Comparison of ENCODE assay signal across 8 cellular contexts in the genomic region with DNA sequence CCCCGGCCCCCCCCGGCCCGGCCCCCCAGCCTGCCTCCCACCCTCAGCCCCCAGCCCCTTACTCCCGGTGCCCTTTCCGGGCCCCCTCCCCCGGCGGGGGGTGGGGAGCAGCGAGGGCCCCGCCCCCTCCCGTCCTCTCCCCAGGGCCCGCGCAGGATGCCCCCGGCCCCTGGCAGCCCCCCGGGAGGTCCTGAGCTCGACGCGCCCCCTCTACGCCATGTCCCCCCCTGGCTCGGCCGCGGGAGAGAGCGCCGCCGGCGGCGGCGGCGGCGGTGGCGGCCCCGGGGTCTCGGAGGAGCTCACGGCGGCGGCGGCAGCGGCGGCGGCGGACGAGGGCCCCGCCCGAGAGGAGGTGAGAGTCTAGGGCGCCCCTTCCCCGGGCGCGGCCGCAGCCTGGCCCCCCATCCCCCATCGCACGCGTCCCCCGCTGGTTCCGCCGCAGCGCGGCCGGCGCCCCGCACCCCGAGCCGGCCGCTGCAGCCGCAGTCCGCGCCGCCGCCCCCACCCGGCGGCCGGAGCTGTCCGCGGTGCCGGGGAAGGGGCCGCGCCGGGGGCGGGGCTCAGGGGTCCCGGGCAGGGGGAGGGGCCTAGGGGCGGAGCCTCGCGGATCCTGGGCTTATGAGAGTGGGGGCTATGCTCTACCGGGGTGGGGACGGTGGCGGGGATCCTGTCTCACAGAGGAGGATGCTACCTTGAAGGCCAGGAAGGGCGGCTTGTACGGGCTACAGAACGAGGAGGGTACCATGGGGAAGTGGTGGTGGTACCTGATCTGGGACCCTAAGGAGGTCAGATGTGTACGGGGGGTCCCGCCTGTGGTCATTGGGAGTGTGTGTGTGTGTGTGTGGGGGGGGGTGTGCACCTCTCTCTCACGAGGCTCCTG. TPM values are rescaled to one million over a fixed set of nuclear protein-coding genes. Genes with fewer than 3 reads are reported as not detected.
DNase-seq lines count a peak whose midpoint lies in the region; ATAC-seq and TF ChIP-seq lines count a peak whose summit lies in the region.

No MANE protein-coding gene starts in this region.

- H3K4me3 ChIP-seq in BE2C (ENCODE audit: low read depth, low read length), result peak overlapping the region; percentile 48
- peak overlapping the region; percentile 42 for H3K4me3 ChIP-seq in HUES6 (ENCODE audit: low read depth, low read length)
- H3K4me3 ChIP-seq in mesendoderm (ENCODE audit: low read length), result no peak overlapping the region

- WGBS in mesendoderm (ENCODE audit: extremely low coverage, insufficient coverage, low lambda C conversion rate), result no CpG with 5 or more reads among the region's 90 CpGs

- no peak overlapping the region for H4K5ac ChIP-seq in mesendoderm (ENCODE audit: low read length)

- H2AK5ac ChIP-seq in mesendoderm (ENCODE audit: low read length), result no peak overlapping the region

- TF ChIP-seq CTCF in BE2C (IDR thresholded peaks at IDR 0.05; ENCODE audit: low read depth, low read length), result no peak

- no peak overlapping the region for H3K23ac ChIP-seq in mesendoderm (ENCODE audit: low read length)

- H3K4me3 Mint-ChIP-seq in activated naive CD8-positive, alpha-beta T cell, result peak overlapping the region; percentile 70

- no peaks in the 10 kb centered on the region for H3K79me1 ChIP-seq in mesendoderm (ENCODE audit: low read length)

- peaks cover 22% of the 10 kb centered on the region for H3K27me3 Mint-ChIP-seq in activated naive CD8-positive, alpha-beta T cell

- H3K27ac Mint-ChIP-seq in activated naive CD8-positive, alpha-beta T cell, result no peak overlapping the region

- H3K4ac ChIP-seq in mesendoderm (ENCODE audit: low read depth, low read length), result no peak overlapping the region

- H2BK120ac ChIP-seq in mesendoderm (ENCODE audit: low read depth, low read length), result no peak overlapping the region

- H2BK15ac ChIP-seq in mesendoderm (replicated peaks; ENCODE audit: low read depth), result no peak overlapping the region

- H3K79me2 ChIP-seq in mesendoderm (ENCODE audit: control insufficient read depth, insufficient read depth, low read length), result no peaks in the 10 kb centered on the region

- peak overlapping the region; percentile 15 for H3K56ac ChIP-seq in mesendoderm (ENCODE audit: low read length)

- DNase-seq in BE2C (peak; percentile 64), mesendoderm (peak; percentile 55), middle frontal gyrus (ENCODE audit: extremely low spot score, low spot score) (no peak)

- H3K27me3 ChIP-seq in BE2C, result no peaks in the 10 kb centered on the region
- peaks cover 69% of the 10 kb centered on the region for H3K27me3 ChIP-seq in HUES6 (ENCODE audit: control insufficient read depth, insufficient read depth, low read length)
- H3K27me3 ChIP-seq in mesendoderm (ENCODE audit: insufficient read depth, low read length, poor library complexity), result no peaks in the 10 kb centered on the region

- H3K9me3 ChIP-seq in BE2C (no peaks in the 10 kb centered on the region), HUES6 (ENCODE audit: control insufficient read depth, insufficient read depth, low read depth, low read length) (no peaks in the 10 kb centered on the region)

- H3K4me1 ChIP-seq in BE2C (peaks cover 4% of the 10 kb centered on the region; the same call in 1 of the 2 replicates), HUES6 (ENCODE audit: control insufficient read depth, insufficient read depth, low read length) (peaks cover 21% of the 10 kb centered on the region), mesendoderm (ENCODE audit: control insufficient read depth, low read depth, low read length) (no peaks in the 10 kb centered on the region)

- H3K36me3 ChIP-seq in BE2C (no peaks in the 10 kb centered on the region), HUES6 (ENCODE audit: control insufficient read depth, insufficient read depth, low read length) (no peaks in the 10 kb centered on the region), mesendoderm (ENCODE audit: control insufficient read depth, insufficient read depth, low read length) (no peaks in the 10 kb centered on the region)

- H3K18ac ChIP-seq in mesendoderm (ENCODE audit: low read length), result no peak overlapping the region

- no peak for ATAC-seq in HG02852 (IDR thresholded peaks at IDR 0.05; ENCODE audit: unreplicated experiment)
- no peak for ATAC-seq in HG02642 (IDR thresholded peaks at IDR 0.05; ENCODE audit: poor library complexity, unreplicated experiment)
- ATAC-seq in HG03457 (IDR thresholded peaks at IDR 0.05; ENCODE audit: unreplicated experiment), result no peak

- H3K36me3 Mint-ChIP-seq in activated naive CD8-positive, alpha-beta T cell, result no peaks in the 10 kb centered on the region

- H3K27ac ChIP-seq in HUES6 (ENCODE audit: low read depth, low read length) (no peak overlapping the region), mesendoderm (ENCODE audit: low read depth, low read length) (no peak overlapping the region)

- no peaks in the 10 kb centered on the region for H3K9me3 Mint-ChIP-seq in activated naive CD8-positive, alpha-beta T cell (ENCODE audit: low read depth)

- H3K4me2 ChIP-seq in mesendoderm (ENCODE audit: low read length), result peak overlapping the region; percentile 35

- H3K4me1 Mint-ChIP-seq in activated naive CD8-positive, alpha-beta T cell (ENCODE audit: low read depth), result peaks cover 30% of the 10 kb centered on the region

- H4K8ac ChIP-seq in mesendoderm (ENCODE audit: low read depth, low read length), result no peak overlapping the region

- no peak overlapping the region for H2BK5ac ChIP-seq in mesendoderm (ENCODE audit: low read length)

- H3K9ac ChIP-seq in HUES6 (ENCODE audit: low read length) (no peak overlapping the region), mesendoderm (ENCODE audit: low read length) (no peak overlapping the region)

RNA-seq across cellular contexts. Expression of a gene that starts 0.5 kb away (rescaled TPM):
- 8.0 TPM for polyA plus RNA-seq in BE2C (2012; ENCODE audit: insufficient read depth, insufficient read length, low read depth)
- polyA plus RNA-seq in mesendoderm (2013, experiment 1 of 2), result 1.6 TPM
- 1.6 TPM for polyA plus RNA-seq in mesendoderm (2013, experiment 2 of 2)

RNA-seq across cellular contexts. Expression of a gene that starts 5.4 kb away (rescaled TPM):
- 26.2 TPM for polyA plus RNA-seq in BE2C (2012; ENCODE audit: insufficient read depth, insufficient read length, low read depth)
- polyA plus RNA-seq in mesendoderm (2013, experiment 1 of 2), result 4.8 TPM
- polyA plus RNA-seq in mesendoderm (2013, experiment 2 of 2), result 5.4 TPM

RNA-seq across cellular contexts. Expression of a gene that starts 13.4 kb away (rescaled TPM):
- 111 TPM for polyA plus RNA-seq in BE2C (2012; ENCODE audit: insufficient read depth, insufficient read length, low read depth)
- 18.8 TPM for polyA plus RNA-seq in mesendoderm (2013, experiment 1 of 2)
- 16.7 TPM for polyA plus RNA-seq in mesendoderm (2013, experiment 2 of 2)

RNA-seq across cellular contexts. Expression of a gene that starts 23.9 kb away (rescaled TPM):
- polyA plus RNA-seq in BE2C (2012; ENCODE audit: insufficient read depth, insufficient read length, low read depth), result 666 TPM
- polyA plus RNA-seq in mesendoderm (2013, experiment 1 of 2), result 2,015 TPM
- polyA plus RNA-seq in mesendoderm (2013, experiment 2 of 2), result 2,012 TPM

RNA-seq across cellular contexts. Expression of a gene that starts 42.4 kb away (rescaled TPM):
- 27.4 TPM for polyA plus RNA-seq in BE2C (2012; ENCODE audit: insufficient read depth, insufficient read length, low read depth)
- polyA plus RNA-seq in mesendoderm (2013, experiment 1 of 2), result 6.0 TPM
- 6.1 TPM for polyA plus RNA-seq in mesendoderm (2013, experiment 2 of 2)
